10 cellular contexts compared by ENCODE assay signal in genomic region chr5:139091439-139092156, GRCh38.
DNase-seq lines count a peak whose midpoint lies in the region; FAIRE-seq and TF ChIP-seq lines count a peak whose summit lies in the region.
"Had no signal": no experiment of that assay in that cellular context is flagged by ENCODE, and none has a peak within 500 bp of the region (broad histone marks: within the 10 kb centered on the region; RNA-seq: fewer than 3 reads in every experiment).

No MANE protein-coding gene starts in this region.

- no peaks in the 10 kb centered on the region for H3K9me3 ChIP-seq in small intestine (ENCODE audit: control insufficient read depth, low read depth)
- H3K9me3 ChIP-seq: neutrophil had no signal

- DNase-seq in GM13977 (ENCODE audit: low spot score) (no peak), RKO (ENCODE audit: low spot score) (peak; percentile 39), globus pallidus (ENCODE audit: low spot score) (peak; percentile 69), small intestine (peak; percentile 30), epidermal melanocyte (ENCODE audit: insufficient read length, low spot score) (no peak), SHP77 treated with DMSO at 0.1 percent for 48 hours (lab: John Stamatoyannopoulos, UW) (no peak), mucosa of gallbladder (ENCODE audit: low spot score) (no peak)
- DNase-seq in activated CD8-positive, alpha-beta memory T cell treated with anti-CD3 and anti-CD28 coated beads for 24 hours: no peak
- DNase-seq: effector CD4-positive, alpha-beta T cell had no signal

- TF ChIP-seq CTCF in GM13977 (IDR thresholded peaks at IDR 0.05; ENCODE audit: extremely low read depth, insufficient read depth, missing control alignments): peak; percentile 42

- no peaks in the 10 kb centered on the region for H3K4me1 ChIP-seq in small intestine (ENCODE audit: control insufficient read depth in 2 of 2, insufficient read depth in 1 of 2, low read depth in 1 of 2, low read length in 1 of 2)

- H3K27ac ChIP-seq in small intestine (ENCODE audit: low read depth in 1 of 2, low read length in 1 of 2): no peak overlapping the region
- H3K27ac ChIP-seq: neutrophil had no signal

- WGBS in small intestine, 3 donors: 26 to 44% (median 37%) methylated on average over 5 of the region's 5 CpGs

- no peaks in the 10 kb centered on the region for H3K27me3 ChIP-seq in small intestine (ENCODE audit: control insufficient read depth in 2 of 2, insufficient read depth in 2 of 2, low read length in 2 of 2)
- H3K27me3 ChIP-seq: neutrophil had no signal

- no peak for FAIRE-seq in small intestine (lab: Jason Lieb, UNC)

- H3K4me3 ChIP-seq in small intestine (ENCODE audit: low read depth in 1 of 2, low read length in 2 of 2): no peak overlapping the region

- in situ Hi-C loops in GM13977 (cut with MboI; ENCODE audit: low pct_unique_long_range_greater_than_20kb, low sequenced_read_pairs, unreplicated experiment): no loop called here

- no peaks in the 10 kb centered on the region for H3K36me3 ChIP-seq in small intestine (ENCODE audit: control insufficient read depth in 2 of 2, insufficient read depth in 2 of 2, low read length in 2 of 2)
- H3K36me3 ChIP-seq: neutrophil had no signal

Comparison
In these comparisons a context has a peak if more than half of its experiments do, and no peak if none do; other contexts are left out.
1. DNase-seq: peak in RKO (single experiment), globus pallidus (single experiment) and small intestine (single experiment); none in GM13977 (single experiment), epidermal melanocyte (single experiment), SHP77 treated with DMSO at 0.1 percent for 48 hours (single experiment), activated CD8-positive, alpha-beta memory T cell treated with anti-CD3 and anti-CD28 coated beads for 24 hours (single experiment) and mucosa of gallbladder (single experiment).